ENCODE assay signal across 15 cellular contexts in the genomic region with DNA sequence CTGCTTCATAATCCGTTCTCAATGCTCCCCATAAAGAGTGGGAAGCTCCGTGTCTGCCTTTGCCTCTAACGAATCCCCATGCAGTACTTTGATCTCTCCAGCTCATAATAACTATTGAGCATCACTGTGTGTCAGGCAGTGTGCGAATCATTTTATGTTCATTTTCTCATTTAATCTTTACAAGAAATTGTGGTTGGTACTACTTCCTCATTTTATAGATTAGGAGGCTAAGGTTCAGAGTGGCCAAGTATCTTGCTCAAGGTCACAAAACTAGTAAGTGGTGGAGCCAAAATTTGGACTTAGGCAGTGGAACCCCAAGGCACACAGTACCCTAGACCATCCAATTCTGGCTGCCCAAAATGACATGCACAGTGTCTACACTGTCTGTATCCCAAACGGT.
"Had no signal": no experiment of that assay in that cellular context is flagged by ENCODE, and none has a peak within 500 bp of the region (broad histone marks: within the 10 kb centered on the region; RNA-seq: fewer than 3 reads in every experiment).

No MANE protein-coding gene starts in this region.

- H3K4me3 ChIP-seq: gastroesophageal sphincter, left lung, suprapubic skin had no signal

- ATAC-seq: activated CD8-positive, alpha-beta memory T cell treated with anti-CD3 and anti-CD28 coated beads, Interleukin-2, amount 10 ng/mL, durations not matched to agents 7 days and 5 days; activated naive CD4-positive, alpha-beta T cell treated with anti-CD3 and anti-CD28 coated beads, Interleukin-2, amount 50 U/mL, for 72 hours; gastroesophageal sphincter; left lung; stimulated activated naive CD8-positive, alpha-beta T cell treated with anti-CD3 and anti-CD28 coated beads, Interleukin-15, Interleukin-2, amounts not matched to agents 100 U/mL and 50 U/mL, for 24 hours had no signal

- DNase-seq: activated CD4-positive, alpha-beta T cell treated with anti-CD3 and anti-CD28 coated beads, Interleukin-2, amount 50 U/mL, for 4 hours; activated CD4-positive, CD25-positive, alpha-beta regulatory T cell treated with anti-CD3 and anti-CD28 coated beads, Interleukin-2, amount 50 U/mL, for 72 hours; activated CD8-positive, alpha-beta memory T cell treated with anti-CD3 and anti-CD28 coated beads, Interleukin-2, amount 10 ng/mL, durations not matched to agents 7 days and 5 days; activated effector memory CD4-positive, alpha-beta T cell treated with Interleukin-2 at 50 U/mL for 16 hours; activated T-cell treated with anti-CD3 and anti-CD28 coated beads, Interleukin-2, amount 50 U/mL, for 24 hours; amygdala; brain microvascular endothelial cell; effector memory CD4-positive, alpha-beta T cell; islet precursor cell; left lung; stimulated activated CD4-positive, alpha-beta T cell treated with anti-CD3 and anti-CD28 coated beads, Interleukin-12 subunit alpha, Interleukin-12 subunit beta, amount 100 ng/mL, for 4 hours; stimulated activated naive CD8-positive, alpha-beta T cell treated with anti-CD3 and anti-CD28 coated beads, Interleukin-15, Interleukin-2, amounts not matched to agents 100 U/mL and 50 U/mL, for 24 hours had no signal
